Comparison of ENCODE assay signal across 25 cellular contexts in the genomic region with DNA sequence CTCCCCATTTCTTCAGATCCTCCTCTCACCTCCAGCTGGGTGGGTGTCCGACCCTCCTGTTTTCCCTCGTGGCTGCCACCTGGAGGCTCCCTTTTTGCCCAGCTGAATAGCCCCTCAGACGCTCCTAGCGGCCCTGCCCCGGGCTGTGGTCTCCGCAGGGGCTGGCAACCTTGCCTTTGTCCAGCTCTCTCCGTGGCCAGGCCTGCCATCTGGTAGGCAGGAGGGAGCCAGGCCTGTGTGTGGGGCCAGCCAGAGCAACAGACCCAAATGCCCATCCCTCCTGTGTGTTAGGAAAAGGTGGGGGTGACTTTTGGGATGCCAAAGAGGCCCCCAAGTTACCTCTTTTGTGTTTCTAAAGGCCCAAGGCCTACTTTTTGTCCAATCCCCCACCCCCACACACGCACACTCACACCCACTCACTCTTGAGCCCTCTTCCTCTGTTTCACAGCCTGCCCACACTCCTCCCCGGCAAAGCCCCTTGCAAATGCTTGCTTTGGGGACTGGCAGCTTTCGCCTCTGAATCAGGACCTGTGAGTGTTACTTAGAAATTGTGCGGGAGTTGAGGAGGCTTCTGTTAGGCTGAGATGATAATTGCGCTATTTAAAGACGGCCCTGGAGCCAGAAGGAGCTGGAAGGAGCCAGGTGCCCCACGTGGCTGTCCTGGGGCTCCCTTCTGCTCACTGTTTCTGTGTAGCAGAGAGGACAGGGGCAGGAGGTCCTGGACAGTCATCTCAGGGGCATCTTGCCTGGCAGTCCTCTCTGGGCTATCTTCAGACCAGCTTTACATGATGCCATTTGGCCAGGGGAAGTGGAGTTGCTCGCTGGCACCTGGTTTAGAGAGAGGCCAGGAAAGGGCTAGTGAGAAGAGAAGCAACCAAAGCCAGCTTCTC. TPM values are rescaled to one million over a fixed set of nuclear protein-coding genes. Genes with fewer than 3 reads are reported as not detected.
DNase-seq lines count a peak whose midpoint lies in the region; ATAC-seq and TF ChIP-seq lines count a peak whose summit lies in the region.
"Had no signal": no experiment of that assay in that cellular context is flagged by ENCODE, and none has a peak within 500 bp of the region (broad histone marks: within the 10 kb centered on the region; RNA-seq: fewer than 3 reads in every experiment).

No MANE protein-coding gene starts in this region.

- no peaks in the 10 kb centered on the region for H3K36me3 Mint-ChIP-seq in activated CD4-positive, alpha-beta T cell treated with anti-CD3 and anti-CD28 coated beads, Interleukin-2, amount 10 ng/mL, durations not matched to agents 7 days and 5 days (ENCODE audit: low read depth)
- H3K36me3 Mint-ChIP-seq: IgD-negative memory B cell, immature natural killer cell, type B pancreatic cell had no signal

- no peaks in the 10 kb centered on the region for H3K27me3 ChIP-seq in psoas muscle (ENCODE audit: insufficient read depth in 3 of 3, low read length in 2 of 3)
- H3K27me3 ChIP-seq: brain microvascular endothelial cell, esophagus muscularis mucosa had no signal

- peaks cover 1% of the 10 kb centered on the region for H3K4me1 Mint-ChIP-seq in activated CD4-positive, alpha-beta T cell treated with anti-CD3 and anti-CD28 coated beads, Interleukin-2, amount 10 ng/mL, durations not matched to agents 7 days and 5 days
- H3K4me1 Mint-ChIP-seq: immature natural killer cell had no signal

- peaks cover 0 to 13% of the 10 kb centered on the region in 2 donors for H3K36me3 ChIP-seq in psoas muscle (ENCODE audit: insufficient read depth in 1 of 2, low read depth in 1 of 2)
- H3K36me3 ChIP-seq: brain microvascular endothelial cell, esophagus muscularis mucosa had no signal

- CTCF ChIA-PET in activated CD4-positive, alpha-beta T cell treated with anti-CD3 and anti-CD28 coated beads, Interleukin-2, amount 10 ng/mL, durations not matched to agents 7 days and 5 days (lab: Charles Lee), result interaction anchor here (0.6 to 1.8 kb wide), 7 partner anchors 9 to 1418 kb away, joined by 3 to 5 read pairs (median 3); partner anchors contain the start of gene PPFIA4

- no peak for DNase-seq in activated CD4-positive, alpha-beta T cell treated with anti-CD3 and anti-CD28 coated beads, Interleukin-2, amount 10 ng/mL, durations not matched to agents 7 days and 5 days
- DNase-seq in activated CD4-positive, alpha-beta T cell treated with anti-CD3 and anti-CD28 coated beads for 1 hour, result no peak
- DNase-seq in NCI-H2227 (lab: John Stamatoyannopoulos, UW; ENCODE audit: unreplicated experiment) (peak; percentile 50), ecto neural progenitor cell (ENCODE audit: low spot score) (peak; percentile 41), psoas muscle (peak; percentile 59 to 87), HT-29 (ENCODE audit: low spot score) (no peak), kidney tubule cell (ENCODE audit: low spot score) (no peak)
- no peak for DNase-seq in activated naive CD4-positive, alpha-beta T cell treated with anti-CD3 and anti-CD28 coated beads, Interleukin-2, amount 50 U/mL, for 16 hours
- DNase-seq: activated CD4-positive, alpha-beta memory T cell treated with anti-CD3 and anti-CD28 coated beads, Interleukin-2, amount 10 ng/mL, durations not matched to agents 7 days and 5 days; activated naive CD8-positive, alpha-beta T cell treated with anti-CD3 and anti-CD28 coated beads, Interleukin-2, amount 10 ng/mL, durations not matched to agents 7 days and 5 days; activated T-cell treated with anti-CD3 and anti-CD28 coated beads, Interleukin-2, amount 50 U/mL, for 4 hours; brain microvascular endothelial cell; effector CD4-positive, alpha-beta T cell; GM23248; immature natural killer cell; NCI-H1694 treated with DMSO at 0.1 percent for 48 hours; NCI-H510A; SHP77; stimulated activated naive CD8-positive, alpha-beta T cell treated with anti-CD3 and anti-CD28 coated beads, Interleukin-15, Interleukin-2, amounts not matched to agents 100 U/mL and 50 U/mL, for 24 hours had no signal

- POLR2A ChIA-PET in activated CD4-positive, alpha-beta T cell treated with anti-CD3 and anti-CD28 coated beads, Interleukin-2, amount 10 ng/mL, durations not matched to agents 7 days and 5 days (lab: Charles Lee), result no interaction called here

- no peaks in the 10 kb centered on the region for H3K9me3 ChIP-seq in psoas muscle
- H3K9me3 ChIP-seq: esophagus muscularis mucosa had no signal

- ATAC-seq in psoas muscle, result peak; percentile 41 to 69 (median 58)
- ATAC-seq: activated T-cell treated with anti-CD3 and anti-CD28 coated beads, Interleukin-2, amount 50 U/mL, for 4 hours; stimulated activated naive CD8-positive, alpha-beta T cell treated with anti-CD3 and anti-CD28 coated beads, Interleukin-15, Interleukin-2, amounts not matched to agents 100 U/mL and 50 U/mL, for 24 hours had no signal

- H3K4me3 ChIP-seq in psoas muscle, result peak overlapping the region; percentile 54
- H3K4me3 ChIP-seq: esophagus muscularis mucosa, GM23248 had no signal

- no peak overlapping the region for H3K4me3 Mint-ChIP-seq in activated CD4-positive, alpha-beta T cell treated with anti-CD3 and anti-CD28 coated beads, Interleukin-2, amount 10 ng/mL, durations not matched to agents 7 days and 5 days
- H3K4me3 Mint-ChIP-seq: activated CD4-positive, alpha-beta memory T cell treated with anti-CD3 and anti-CD28 coated beads, Interleukin-2, amount 10 ng/mL, durations not matched to agents 7 days and 5 days; activated naive CD8-positive, alpha-beta T cell treated with anti-CD3 and anti-CD28 coated beads, Interleukin-2, amount 10 ng/mL, durations not matched to agents 7 days and 5 days; activated T-cell treated with anti-CD3 and anti-CD28 coated beads, Interleukin-2, amount 50 U/mL, for 4 hours; IgD-negative memory B cell; immature natural killer cell; type B pancreatic cell had no signal

- WGBS in psoas muscle, 3 donors, result 50 to 58% (median 53%) methylated on average over 15 of the region's 15 CpGs

- intact Hi-C loops in psoas muscle (cut with DNase I), result loop anchor here in 1 of 2 donors (5.0 kb wide), 1 partner anchor 167 kb away; no protein-coding TSS in a partner anchor

- H3K27ac Mint-ChIP-seq in activated CD4-positive, alpha-beta T cell treated with anti-CD3 and anti-CD28 coated beads, Interleukin-2, amount 10 ng/mL, durations not matched to agents 7 days and 5 days, result peak overlapping the region; percentile 54
- H3K27ac Mint-ChIP-seq: activated CD4-positive, alpha-beta memory T cell treated with anti-CD3 and anti-CD28 coated beads, Interleukin-2, amount 10 ng/mL, durations not matched to agents 7 days and 5 days; activated naive CD8-positive, alpha-beta T cell treated with anti-CD3 and anti-CD28 coated beads, Interleukin-2, amount 10 ng/mL, durations not matched to agents 7 days and 5 days; immature natural killer cell; type B pancreatic cell had no signal

- H3K9me3 Mint-ChIP-seq in activated CD4-positive, alpha-beta T cell treated with anti-CD3 and anti-CD28 coated beads, Interleukin-2, amount 10 ng/mL, durations not matched to agents 7 days and 5 days, result no peaks in the 10 kb centered on the region
- H3K9me3 Mint-ChIP-seq: activated CD4-positive, alpha-beta memory T cell treated with anti-CD3 and anti-CD28 coated beads, Interleukin-2, amount 10 ng/mL, durations not matched to agents 7 days and 5 days; activated naive CD8-positive, alpha-beta T cell treated with anti-CD3 and anti-CD28 coated beads, Interleukin-2, amount 10 ng/mL, durations not matched to agents 7 days and 5 days; activated T-cell treated with anti-CD3 and anti-CD28 coated beads, Interleukin-2, amount 50 U/mL, for 4 hours; IgD-negative memory B cell; immature natural killer cell; type B pancreatic cell had no signal

- no peak for TF ChIP-seq CTCF in psoas muscle (IDR thresholded peaks at IDR 0.05)

- H3K4me1 ChIP-seq in psoas muscle, result peaks cover 72% of the 10 kb centered on the region

- H3K27ac ChIP-seq in psoas muscle, result peak overlapping the region; percentile 97
- H3K27ac ChIP-seq: brain microvascular endothelial cell, esophagus muscularis mucosa, GM23248, VCaP had no signal

- H3K27me3 Mint-ChIP-seq in activated CD4-positive, alpha-beta T cell treated with anti-CD3 and anti-CD28 coated beads, Interleukin-2, amount 10 ng/mL, durations not matched to agents 7 days and 5 days, result no peaks in the 10 kb centered on the region
- H3K27me3 Mint-ChIP-seq: activated CD4-positive, alpha-beta memory T cell treated with anti-CD3 and anti-CD28 coated beads, Interleukin-2, amount 10 ng/mL, durations not matched to agents 7 days and 5 days had no signal

RNA-seq across cellular contexts. Expression of gene PPFIA4, which starts 9.1 kb away (rescaled TPM):
- 10 to 100 TPM; 13.7 to 16.1 TPM for total RNA-seq in activated CD4-positive, alpha-beta T cell treated with anti-CD3 and anti-CD28 coated beads, Interleukin-2, amount 10 ng/mL, durations not matched to agents 7 days and 5 days
- total RNA-seq in psoas muscle, result 10 to 100 TPM; 29.1 to 99.8 (median 51.5) TPM
- polyA plus RNA-seq in psoas muscle, result 10 to 100 TPM in 2 of 3 donors, 1 to 10 TPM in 1; 8.3 to 28.3 (median 14.1) TPM
- total RNA-seq in HT-29 (2014; rRNA removed; shearing (Covaris generic)), result 0.08 and 0.16 TPM in 2 replicates
- polyA plus RNA-seq: IgD-negative memory B cell, immature natural killer cell had no signal

RNA-seq across cellular contexts. Expression of gene TMEM183A, which starts 28.2 kb away (rescaled TPM):
- 10 to 100 TPM; 68.3 to 72.2 TPM for total RNA-seq in activated CD4-positive, alpha-beta T cell treated with anti-CD3 and anti-CD28 coated beads, Interleukin-2, amount 10 ng/mL, durations not matched to agents 7 days and 5 days
- total RNA-seq in psoas muscle, result 10 to 100 TPM; 17.1 to 25.6 (median 19.2) TPM
- polyA plus RNA-seq in psoas muscle, result 10 to 100 TPM; 19.0 to 33.9 (median 29.9) TPM
- total RNA-seq in HT-29 (2014; rRNA removed; shearing (Covaris generic)), result 92.5 and 94.2 TPM in 2 replicates

RNA-seq across cellular contexts. Expression of gene MYOG, which starts 50.5 kb away (rescaled TPM):
- not detected for total RNA-seq in activated CD4-positive, alpha-beta T cell treated with anti-CD3 and anti-CD28 coated beads, Interleukin-2, amount 10 ng/mL, durations not matched to agents 7 days and 5 days
- 100 to 1,000 TPM in 3 of 4 donors, 10 to 100 TPM in 1; 42.9 to 451 (median 253) TPM for total RNA-seq in psoas muscle
- polyA plus RNA-seq in psoas muscle, result 100 to 1,000 TPM in 1 of 3 donors, 10 to 100 TPM in 1, 1 to 10 TPM in 1; 9.7 to 160 (median 59.7) TPM
- not detected in 2 replicates for total RNA-seq in HT-29 (2014; rRNA removed; shearing (Covaris generic))
- total RNA-seq: activated CD4-positive, alpha-beta memory T cell treated with anti-CD3 and anti-CD28 coated beads, Interleukin-2, amount 10 ng/mL, durations not matched to agents 7 days and 5 days; activated naive CD8-positive, alpha-beta T cell treated with anti-CD3 and anti-CD28 coated beads, Interleukin-2, amount 10 ng/mL, durations not matched to agents 7 days and 5 days; activated T-cell treated with anti-CD3 and anti-CD28 coated beads, Interleukin-2, amount 50 U/mL, for 4 hours; esophagus muscularis mucosa; GM23248; T-helper 1 cell treated with Interleukin-12 subunit alpha and Interleukin-12 subunit beta and Interleukin-4 antibody, amounts not matched to agents 30 ng/mL and 1 ng/mL, for 36 hours had no signal
- polyA plus RNA-seq: GM23248, IgD-negative memory B cell, immature natural killer cell, neural cell had no signal

Comparison
In these comparisons a context has a peak if more than half of its experiments do, and no peak if none do; other contexts are left out.
1. DNase-seq: peak in NCI-H2227 (single experiment), ecto neural progenitor cell (single experiment) and psoas muscle (2 of 2); none in activated CD4-positive, alpha-beta T cell treated with anti-CD3 and anti-CD28 coated beads, Interleukin-2, amount 10 ng/mL, durations not matched to agents 7 days and 5 days (single experiment), activated CD4-positive, alpha-beta T cell treated with anti-CD3 and anti-CD28 coated beads for 1 hour (single experiment), HT-29 (single experiment), activated naive CD4-positive, alpha-beta T cell treated with anti-CD3 and anti-CD28 coated beads, Interleukin-2, amount 50 U/mL, for 16 hours (single experiment) and kidney tubule cell (single experiment).
2. RNA of gene PPFIA4, which starts 9.1 kb away (total RNA-seq): 29.1 to 99.8 TPM in psoas muscle and 13.7 to 16.1 TPM in activated CD4-positive, alpha-beta T cell treated with anti-CD3 and anti-CD28 coated beads, Interleukin-2, amount 10 ng/mL, durations not matched to agents 7 days and 5 days; 0.08 to 0.16 TPM in HT-29; every median in the first group is over 10 times any median in the second.
3. RNA of gene MYOG, which starts 50.5 kb away (total RNA-seq): 42.9 to 451 TPM in psoas muscle; not detected in activated CD4-positive, alpha-beta T cell treated with anti-CD3 and anti-CD28 coated beads, Interleukin-2, amount 10 ng/mL, durations not matched to agents 7 days and 5 days and not detected in HT-29; every median in the first group is over 10 times any median in the second.